Comparison of ENCODE assay signal across 8 cellular contexts in the genomic region with DNA sequence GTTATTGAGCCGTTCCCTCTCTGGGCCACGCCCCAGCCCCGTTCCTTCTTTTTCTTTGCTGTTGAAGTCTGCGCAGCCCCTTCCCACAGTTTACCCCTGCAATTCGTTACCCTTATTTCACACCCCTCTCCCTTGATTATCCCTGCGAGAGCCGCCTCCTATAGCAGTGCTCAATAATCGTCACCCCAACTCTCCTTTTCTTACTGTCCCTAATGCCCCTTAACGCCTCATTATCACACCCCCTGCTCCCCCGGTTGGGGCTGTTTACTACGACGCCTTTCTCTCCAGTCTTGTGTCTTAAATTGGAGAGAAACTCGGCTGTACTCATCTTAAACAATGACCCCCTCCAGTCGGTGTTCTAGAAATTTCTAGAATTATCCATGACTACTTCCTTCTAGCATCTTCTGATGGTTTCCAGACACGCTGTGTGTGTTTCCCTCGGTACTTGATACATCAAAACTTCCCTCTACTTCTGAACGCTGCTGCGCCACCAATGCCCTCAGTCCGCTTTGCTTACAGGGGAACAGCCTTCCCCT. TPM values are rescaled to one million over a fixed set of nuclear protein-coding genes. Genes with fewer than 3 reads are reported as not detected.
DNase-seq lines count a peak whose midpoint lies in the region; ATAC-seq and TF ChIP-seq lines count a peak whose summit lies in the region.

No MANE protein-coding gene starts in this region.

- no peaks in the 10 kb centered on the region for H3K9me2 ChIP-seq in OCI-LY7 (ENCODE audit: insufficient read depth, low read length)

- no peaks in the 10 kb centered on the region for H3K27me3 ChIP-seq in endocrine pancreas (ENCODE audit: control insufficient read depth, insufficient read depth, low read length)

- H3K4me3 ChIP-seq in GM12875 (ENCODE audit: low read depth, low read length) (peak overlapping the region; percentile 86), OCI-LY7 (ENCODE audit: low read depth, low read length, poor library complexity, severe bottlenecking) (peak overlapping the region; percentile 72), endocrine pancreas (ENCODE audit: control insufficient read depth, insufficient read depth, low read length) (peak overlapping the region; percentile 52)

- intact Hi-C loops in OCI-LY7 (cut with micrococcal nuclease; ENCODE audit: unreplicated experiment), result loop anchor here (10.0 kb wide), 2 partner anchors 600 to 840 kb away; a partner anchor contains a TSS

- H3K36me3 Mint-ChIP-seq in naive thymus-derived CD8-positive, alpha-beta T cell, result peaks cover 0 to 7% (median 0%) of the 10 kb centered on the region in 3 donors

- in situ Hi-C loops in GM13977 (cut with MboI; ENCODE audit: low pct_unique_long_range_greater_than_20kb, low sequenced_read_pairs, unreplicated experiment), result no loop called here

- H3K27ac Mint-ChIP-seq in naive thymus-derived CD8-positive, alpha-beta T cell, result peak overlapping the region; percentile 91 to 99 (median 97)

- no peaks in the 10 kb centered on the region for H3K9me3 Mint-ChIP-seq in naive thymus-derived CD8-positive, alpha-beta T cell

- H3K79me2 ChIP-seq in OCI-LY7 (ENCODE audit: insufficient read depth, low read depth, low read length), result peaks cover 48% of the 10 kb centered on the region

- BruUV-seq in OCI-LY7 (replicated peaks; lab: Mats Ljungman, UMichigan), result TSS peak; percentile 73

- peaks cover 31% of the 10 kb centered on the region for H3K4me1 ChIP-seq in OCI-LY7 (ENCODE audit: insufficient read depth, low read length, poor library complexity, severe bottlenecking)
- H3K4me1 ChIP-seq in endocrine pancreas (ENCODE audit: control insufficient read depth, insufficient read depth, low read length), result peaks cover under 1% of the 10 kb centered on the region

- POLR2A ChIA-PET in OCI-LY7 (lab: Charles Lee), result no interaction called here
- POLR2A ChIA-PET in naive thymus-derived CD8-positive, alpha-beta T cell (lab: Charles Lee), result interaction anchor here (1.0 to 3.6 kb wide), 4 partner anchors 8 to 844 kb away, joined by 4 to 62 read pairs (median 10); a partner anchor contains a TSS

- peak overlapping the region; percentile 88 for H3K9ac ChIP-seq in endocrine pancreas (ENCODE audit: control insufficient read depth, insufficient read depth, low read length)

- H3K9me3 ChIP-seq in OCI-LY7 (ENCODE audit: low read length) (no peaks in the 10 kb centered on the region), endocrine pancreas (ENCODE audit: control insufficient read depth, low read length) (no peaks in the 10 kb centered on the region)

- H3K4me2 ChIP-seq in OCI-LY7 (ENCODE audit: low read length), result peak overlapping the region; percentile 95

- H2AFZ ChIP-seq in OCI-LY7 (ENCODE audit: low read length), result peak overlapping the region; percentile 89

- peak; percentile 40 for DNase-seq in OCI-LY7 (ENCODE audit: low spot score)
- peak in 1 of 10 donors; percentile 23 for DNase-seq in naive thymus-derived CD8-positive, alpha-beta T cell
- no peak for DNase-seq in NCI-H146 (lab: John Stamatoyannopoulos, UW)
- DNase-seq in GM13977 (ENCODE audit: low spot score), result no peak
- DNase-seq in NCI-H2196 (lab: John Stamatoyannopoulos, UW; ENCODE audit: unreplicated experiment), result no peak

- H3K4me1 Mint-ChIP-seq in naive thymus-derived CD8-positive, alpha-beta T cell, result peaks cover 25 to 49% (median 45%) of the 10 kb centered on the region in 4 donors

- H3K27ac ChIP-seq in OCI-LY7 (ENCODE audit: low read depth, low read length, poor library complexity, severe bottlenecking), result peak overlapping the region; percentile 80

- peaks cover 27% of the 10 kb centered on the region for H3K36me3 ChIP-seq in OCI-LY7 (ENCODE audit: insufficient read depth, low read length)
- H3K36me3 ChIP-seq in endocrine pancreas (ENCODE audit: control insufficient read depth, insufficient read depth, low read length), result no peaks in the 10 kb centered on the region

- H3K4me3 Mint-ChIP-seq in naive thymus-derived CD8-positive, alpha-beta T cell, result peak overlapping the region; percentile 86 to 97 (median 94)

- peaks cover 20% of the 10 kb centered on the region for H4K20me1 ChIP-seq in OCI-LY7 (ENCODE audit: insufficient read depth, low read length)

- TF ChIP-seq CTCF in GM12875 (IDR thresholded peaks at IDR 0.05; ENCODE audit: borderline replicate concordance, insufficient read depth, low read depth, low read length) (no peak), OCI-LY7 (conservative IDR thresholded peaks at IDR 0.05; ENCODE audit: low read length) (no peak), GM13977 (IDR thresholded peaks at IDR 0.05; ENCODE audit: extremely low read depth, insufficient read depth, missing control alignments) (no peak)

- CTCF ChIA-PET in OCI-LY7 (lab: Charles Lee; ENCODE audit: unreplicated experiment), result no interaction called here

- peak in 1 of 2 donors; percentile 4 for ATAC-seq in naive thymus-derived CD8-positive, alpha-beta T cell
- no peak for ATAC-seq in HG02642 (IDR thresholded peaks at IDR 0.05; ENCODE audit: poor library complexity, unreplicated experiment)

- H3K27me3 Mint-ChIP-seq in naive thymus-derived CD8-positive, alpha-beta T cell, result no peaks in the 10 kb centered on the region

RNA-seq across cellular contexts. Expression of a gene that starts 0.7 kb away (rescaled TPM):
- 45.5 and 46.2 TPM in 2 replicates for total RNA-seq in OCI-LY7 (2014; rRNA removed; shearing (Covaris generic))
- total RNA-seq in OCI-LY7 (2022), result 33.4 and 37.4 TPM in 2 replicates
- 10 to 100 TPM; 36.5 to 38.8 TPM for total RNA-seq in naive thymus-derived CD8-positive, alpha-beta T cell
- polyA plus RNA-seq in naive thymus-derived CD8-positive, alpha-beta T cell, result 10 to 100 TPM; 12.1 to 24.5 (median 16.6) TPM

RNA-seq across cellular contexts. Expression of a gene that starts 33.9 kb away (rescaled TPM):
- 11.3 and 14.7 TPM in 2 replicates for total RNA-seq in OCI-LY7 (2014; rRNA removed; shearing (Covaris generic))
- total RNA-seq in OCI-LY7 (2022), result 0.86 and 2.6 TPM in 2 replicates
- total RNA-seq in naive thymus-derived CD8-positive, alpha-beta T cell, result not detected
- polyA plus RNA-seq in naive thymus-derived CD8-positive, alpha-beta T cell, result not detected
